Comparison of ENCODE assay signal across 8 cellular contexts in the genomic region with DNA sequence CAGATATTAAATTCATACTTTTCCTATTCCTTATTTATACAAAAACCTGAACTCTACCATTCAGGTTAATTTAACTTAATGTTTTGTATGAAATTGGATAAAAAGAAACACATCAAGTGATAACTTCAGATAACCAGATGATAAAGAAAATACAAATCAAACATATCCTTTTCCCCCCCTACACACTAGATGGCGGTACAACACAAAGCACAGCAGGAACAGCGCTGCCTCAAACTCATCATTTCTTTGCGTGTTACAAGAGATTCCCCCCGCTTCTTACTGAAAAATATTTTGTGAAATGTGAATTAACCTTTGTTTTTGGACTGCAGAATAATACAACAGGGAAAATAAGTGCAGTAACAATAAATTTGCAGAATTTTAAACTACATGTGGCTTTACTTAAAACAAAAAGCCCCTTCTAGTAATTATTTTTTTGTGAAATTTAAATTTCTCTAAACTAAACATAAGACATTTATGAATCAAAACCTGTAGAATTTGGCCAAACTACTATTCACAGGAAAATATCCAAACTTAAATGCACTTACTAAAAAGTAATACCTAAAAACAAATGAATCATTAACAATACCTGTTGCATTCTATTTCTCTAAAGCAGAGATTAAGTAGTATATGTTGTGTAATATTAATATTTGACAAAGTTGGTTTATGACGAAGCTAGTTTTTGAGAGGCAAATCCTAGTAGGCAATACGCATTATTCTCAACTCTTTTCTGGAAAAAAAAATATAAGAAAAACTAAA.
A peak's percentile ranks its signal among the peaks of the same experiment; 100 is the strongest.
DNase-seq lines count a peak whose midpoint lies in the region; ATAC-seq and TF ChIP-seq lines count a peak whose summit lies in the region.

No MANE protein-coding gene starts in this region.

- H3K79me2 ChIP-seq in parathyroid adenoma: no peaks in the 10 kb centered on the region

- no peaks in the 10 kb centered on the region for H3K9me3 ChIP-seq in parathyroid adenoma (ENCODE audit: control insufficient read depth, low read length)

- peak; percentile 86 for DNase-seq in Ammon's horn (ENCODE audit: low spot score)
- DNase-seq in NCI-H82 (lab: John Stamatoyannopoulos, UW): peak; percentile 66
- DNase-seq in activated T-cell treated with anti-CD3 and anti-CD28 coated beads for 24 hours (ENCODE audit: low read depth): peak; percentile 25
- DNase-seq in foreskin keratinocyte: peak; percentile 5 to 35

- no peak overlapping the region for H3K9ac ChIP-seq in parathyroid adenoma

- H3K27me3 ChIP-seq in foreskin keratinocyte (no peaks in the 10 kb centered on the region), parathyroid adenoma (ENCODE audit: control insufficient read depth, insufficient read depth, low read length) (no peaks in the 10 kb centered on the region)

- H2AFZ ChIP-seq in parathyroid adenoma: no peak overlapping the region

- TF ChIP-seq CTCF in foreskin keratinocyte (conservative IDR thresholded peaks at IDR 0.05): peak; percentile 97
- TF ChIP-seq CTCF in parathyroid adenoma (IDR thresholded peaks at IDR 0.05): peak; percentile 69

- no peak overlapping the region for H3K27ac ChIP-seq in foreskin keratinocyte
- no peak overlapping the region for H3K27ac ChIP-seq in parathyroid adenoma

- peaks cover 16% of the 10 kb centered on the region for H3K4me1 ChIP-seq in foreskin keratinocyte
- H3K4me1 ChIP-seq in parathyroid adenoma: no peaks in the 10 kb centered on the region

- H3K4me3 ChIP-seq in parathyroid adenoma (ENCODE audit: low read depth, low read length): no peak overlapping the region

- ATAC-seq in GM18502 (IDR thresholded peaks at IDR 0.05; ENCODE audit: poor library complexity, unreplicated experiment): peak; percentile 60
- ATAC-seq in HG03469 (IDR thresholded peaks at IDR 0.05; ENCODE audit: unreplicated experiment): peak; percentile 64
- peak; percentile 61 for ATAC-seq in foreskin keratinocyte
- no peak for ATAC-seq in HG03139 (IDR thresholded peaks at IDR 0.05; ENCODE audit: unreplicated experiment)

- no peak overlapping the region for H3K4me2 ChIP-seq in parathyroid adenoma (ENCODE audit: low read length)

- H3K36me3 ChIP-seq in parathyroid adenoma (ENCODE audit: control insufficient read depth, insufficient read depth, low read length): no peaks in the 10 kb centered on the region

Comparison
In these comparisons a context has a peak if more than half of its experiments do, and no peak if none do; other contexts are left out.
1. DNase-seq: peak in every context shown above with its lines; median percentile 86 in Ammon's horn; 66 in NCI-H82; 25 in activated T-cell treated with anti-CD3 and anti-CD28 coated beads for 24 hours; 20 in foreskin keratinocyte.